8 cellular contexts compared by ENCODE assay signal in genomic region chr16:21001262-21001661, GRCh38.
DNase-seq lines count a peak whose midpoint lies in the region; ATAC-seq and TF ChIP-seq lines count a peak whose summit lies in the region.

No MANE protein-coding gene starts in this region.

- POLR2A ChIA-PET in CD8-positive, alpha-beta T cell (lab: Charles Lee), result no interaction called here

- no peaks in the 10 kb centered on the region for H3K27me3 ChIP-seq in liver (ENCODE audit: control insufficient read depth in 4 of 4, insufficient read depth in 4 of 4, low read length in 3 of 4)
- no peaks in the 10 kb centered on the region for H3K27me3 ChIP-seq in CD8-positive, alpha-beta T cell (ENCODE audit: insufficient read depth, low read length)

- DNase-seq in CD1c-positive myeloid dendritic cell (ENCODE audit: extremely low spot score), result peak; percentile 38
- DNase-seq in HK-2 (ENCODE audit: unreplicated experiment), result peak; percentile 3
- no peak for DNase-seq in stimulated activated naive CD4-positive, alpha-beta T cell treated with Interleukin-2 at 50 U/mL for 16 hours (lab: John Stamatoyannopoulos, UW)
- DNase-seq in CD8-positive, alpha-beta T cell, result no peak

- intact Hi-C loops in CD8-positive, alpha-beta T cell (cut with DNase I, micrococcal nuclease), result loop anchor here in 1 of 2 experiments (1.0 kb wide), 1 partner anchor 155 kb away; no protein-coding TSS in a partner anchor

- H3K36me3 ChIP-seq in liver (ENCODE audit: control insufficient read depth in 4 of 4, insufficient read depth in 3 of 4, low read depth in 1 of 4, low read length in 3 of 4), result no peaks in the 10 kb centered on the region
- no peaks in the 10 kb centered on the region for H3K36me3 ChIP-seq in CD8-positive, alpha-beta T cell (ENCODE audit: insufficient read depth, low read length)

- peak; percentile 56 for ATAC-seq in activated T-helper 17 cell treated with anti-CD3 and anti-CD28 coated beads, Interleukin-2, amount 50 U/mL, for 72 hours (replicated peaks)
- no peak for ATAC-seq in GM21737 (IDR thresholded peaks at IDR 0.05; ENCODE audit: unreplicated experiment)
- ATAC-seq in HG02884 (IDR thresholded peaks at IDR 0.05; ENCODE audit: unreplicated experiment), result no peak
- no peak for ATAC-seq in CD8-positive, alpha-beta T cell

- TF ChIP-seq CTCF in liver (IDR thresholded peaks at IDR 0.05; ENCODE audit: low read depth, low read length, missing input control), result peak; percentile 31
- TF ChIP-seq CTCF in CD8-positive, alpha-beta T cell (IDR thresholded peaks at IDR 0.05), result no peak

- CTCF ChIA-PET in CD8-positive, alpha-beta T cell (lab: Charles Lee), result interaction anchor here (1.1 kb wide), 1 partner anchor 202 kb away, joined by 3 read pairs; no protein-coding TSS in a partner anchor

- H3K27ac ChIP-seq in liver (ENCODE audit: low read depth in 1 of 2, low read length in 2 of 2), result no peak overlapping the region
- H3K27ac ChIP-seq in CD8-positive, alpha-beta T cell (ENCODE audit: low read depth, low read length), result no peak overlapping the region

- peaks cover 12% of the 10 kb centered on the region for H3K27me3 Mint-ChIP-seq in activated T-helper 17 cell treated with anti-CD3 and anti-CD28 coated beads, Interleukin-2, amount 50 U/mL, for 72 hours
- peaks cover 15% of the 10 kb centered on the region for H3K27me3 Mint-ChIP-seq in CD8-positive, alpha-beta T cell (ENCODE audit: low read depth)

- 49% methylated on average over 3 of the region's 3 CpGs for WGBS in liver

- no peaks in the 10 kb centered on the region for H3K9me3 ChIP-seq in liver (ENCODE audit: control insufficient read depth in 4 of 4, low read length in 3 of 4)
- H3K9me3 ChIP-seq in CD8-positive, alpha-beta T cell (ENCODE audit: low read length), result no peaks in the 10 kb centered on the region

- TF ChIP-seq RAD21 in liver (IDR thresholded peaks at IDR 0.05), result peak; percentile 40 to 73

- H3K36me3 Mint-ChIP-seq in activated T-helper 17 cell treated with anti-CD3 and anti-CD28 coated beads, Interleukin-2, amount 50 U/mL, for 72 hours (ENCODE audit: low read depth), result no peaks in the 10 kb centered on the region
- H3K36me3 Mint-ChIP-seq in CD8-positive, alpha-beta T cell, result no peaks in the 10 kb centered on the region

- H3K27ac Mint-ChIP-seq in activated T-helper 17 cell treated with anti-CD3 and anti-CD28 coated beads, Interleukin-2, amount 50 U/mL, for 72 hours, result no peak overlapping the region
- H3K27ac Mint-ChIP-seq in CD8-positive, alpha-beta T cell, result no peak overlapping the region

- no peaks in the 10 kb centered on the region for H3K4me1 ChIP-seq in liver (ENCODE audit: control insufficient read depth in 4 of 4, insufficient read depth in 4 of 4, low read length in 3 of 4)
- H3K4me1 ChIP-seq in CD8-positive, alpha-beta T cell (ENCODE audit: insufficient read depth, low read length), result no peaks in the 10 kb centered on the region

- no peak overlapping the region for H3K4me3 ChIP-seq in liver (ENCODE audit: low read depth in 1 of 3, low read length in 3 of 3)
- H3K4me3 ChIP-seq in CD8-positive, alpha-beta T cell (ENCODE audit: low read depth, low read length), result no peak overlapping the region

- no peaks in the 10 kb centered on the region for H3K9me3 Mint-ChIP-seq in activated T-helper 17 cell treated with anti-CD3 and anti-CD28 coated beads, Interleukin-2, amount 50 U/mL, for 72 hours
- no peaks in the 10 kb centered on the region for H3K9me3 Mint-ChIP-seq in CD8-positive, alpha-beta T cell

- H3K4me1 Mint-ChIP-seq in activated T-helper 17 cell treated with anti-CD3 and anti-CD28 coated beads, Interleukin-2, amount 50 U/mL, for 72 hours, result no peaks in the 10 kb centered on the region
- no peaks in the 10 kb centered on the region for H3K4me1 Mint-ChIP-seq in CD8-positive, alpha-beta T cell (ENCODE audit: low read depth)

- no peak overlapping the region for H3K9ac ChIP-seq in liver (ENCODE audit: low read depth in 1 of 2, low read length in 2 of 2)

- no peak overlapping the region for H3K4me3 Mint-ChIP-seq in activated T-helper 17 cell treated with anti-CD3 and anti-CD28 coated beads, Interleukin-2, amount 50 U/mL, for 72 hours
- no peak overlapping the region for H3K4me3 Mint-ChIP-seq in CD8-positive, alpha-beta T cell

TF ChIP-seq in liver, 16 proteins besides CTCF, POLR2A, EP300 and RAD21:
- TF ChIP-seq EGR1 (IDR thresholded peaks at IDR 0.05; ENCODE audit: low read depth in 2 of 2) (no peak), GABPA (IDR thresholded peaks at IDR 0.05 in 1 of 2, conservative IDR thresholded peaks at IDR 0.05 in 1 of 2) (no peak), ZBTB33 (IDR thresholded peaks at IDR 0.05) (no peak), HNF4A (conservative IDR thresholded peaks at IDR 0.05) (no peak), HNF4G (IDR thresholded peaks at IDR 0.05) (no peak), ATF3 (IDR thresholded peaks at IDR 0.05) (no peak), FOXA2 (IDR thresholded peaks at IDR 0.05) (no peak), JUND (IDR thresholded peaks at IDR 0.05) (no peak), YY1 (IDR thresholded peaks at IDR 0.05) (no peak), SP1 (IDR thresholded peaks at IDR 0.05) (no peak), TAF1 (conservative IDR thresholded peaks at IDR 0.05) (no peak), REST (IDR thresholded peaks at IDR 0.05) (no peak), FOXA1 (IDR thresholded peaks at IDR 0.05) (no peak), NR2F2 (IDR thresholded peaks at IDR 0.05) (no peak), RXRA (IDR thresholded peaks at IDR 0.05) (no peak), MAX (IDR thresholded peaks at IDR 0.05) (no peak)

Comparison
In these comparisons a context has a peak if more than half of its experiments do, and no peak if none do; other contexts are left out.
1. DNase-seq: peak in CD1c-positive myeloid dendritic cell (single experiment) and HK-2 (single experiment); none in stimulated activated naive CD4-positive, alpha-beta T cell treated with Interleukin-2 at 50 U/mL for 16 hours (single experiment) and CD8-positive, alpha-beta T cell (0 of 7).